8 cellular contexts compared by ENCODE assay signal in the genomic region with DNA sequence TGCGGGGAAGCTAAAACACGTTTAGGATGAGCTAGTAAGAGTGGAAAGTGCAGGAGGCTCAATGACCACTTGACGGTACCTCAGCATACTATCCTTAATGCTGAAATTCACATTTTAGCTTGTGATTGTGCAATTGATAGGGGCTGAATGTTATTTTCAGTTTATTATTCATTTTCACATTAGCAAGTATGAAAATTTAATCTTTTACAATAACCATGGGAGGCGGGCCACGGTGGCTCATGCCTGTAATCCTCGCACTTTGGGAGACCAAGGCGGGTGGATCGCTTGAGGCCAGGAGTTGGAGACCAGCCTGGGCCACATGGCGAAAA. TPM values are rescaled to one million over a fixed set of nuclear protein-coding genes. Genes with fewer than 3 reads are reported as not detected.
DNase-seq lines count a peak whose midpoint lies in the region; ATAC-seq and TF ChIP-seq lines count a peak whose summit lies in the region.

No MANE protein-coding gene starts in this region.

- H3K27me3 ChIP-seq in adrenal gland, result no peaks in the 10 kb centered on the region

- H3K9me3 Mint-ChIP-seq in activated naive CD4-positive, alpha-beta T cell treated with anti-CD3 and anti-CD28 coated beads for 36 hours, result no peaks in the 10 kb centered on the region

- peak overlapping the region in 3 of 4 donors; percentile 71 to 98 (median 93) for H3K4me3 ChIP-seq in adrenal gland
- H3K4me3 ChIP-seq in lower leg skin (ENCODE audit: low read depth, poor library complexity, severe bottlenecking), result peak overlapping the region; percentile 73
- H3K4me3 ChIP-seq in urinary bladder (ENCODE audit: low read depth, low read length), result peak overlapping the region; percentile 86

- ATAC-seq in HG02759 (IDR thresholded peaks at IDR 0.05; ENCODE audit: unreplicated experiment), result no peak

- peaks cover 2% of the 10 kb centered on the region for H3K27me3 Mint-ChIP-seq in activated naive CD4-positive, alpha-beta T cell treated with anti-CD3 and anti-CD28 coated beads for 36 hours (ENCODE audit: low read depth)

- 46 to 55% (median 52%) methylated on average over 9 of the region's 9 CpGs for WGBS in adrenal gland, 4 donors
- 41% methylated on average over 9 of the region's 9 CpGs for WGBS in lower leg skin, 2 donors
- 46% methylated on average over 9 of the region's 9 CpGs for WGBS in urinary bladder

- no peak for DNase-seq in activated naive CD4-positive, alpha-beta T cell treated with anti-CD3 and anti-CD28 coated beads for 36 hours
- DNase-seq in activated naive CD4-positive, alpha-beta T cell treated with Interleukin-2 at 50 U/mL for 16 hours, result no peak
- DNase-seq in adrenal gland, result peak in 2 of 7 donors; percentile 13 to 27
- DNase-seq in lower leg skin (ENCODE audit: low spot score in 2 of 2), result no peak
- no peak for DNase-seq in medulla oblongata (ENCODE audit: extremely low spot score)
- DNase-seq in ecto neural progenitor cell (ENCODE audit: low spot score), result no peak

- no peak for TF ChIP-seq POLR2A in adrenal gland (IDR thresholded peaks at IDR 0.05)
- no peak for TF ChIP-seq POLR2A in lower leg skin (IDR thresholded peaks at IDR 0.05)

- H3K9me3 ChIP-seq in adrenal gland (replicated peaks in 1 of 3), result no peaks in the 10 kb centered on the region

- peak overlapping the region; percentile 86 for H3K4me3 Mint-ChIP-seq in activated naive CD4-positive, alpha-beta T cell treated with anti-CD3 and anti-CD28 coated beads for 36 hours

- peak overlapping the region in 3 of 5 donors; percentile 83 to 92 (median 88) for H3K27ac ChIP-seq in adrenal gland
- no peak overlapping the region for H3K27ac ChIP-seq in urinary bladder (ENCODE audit: low read depth)

- TF ChIP-seq CTCF in adrenal gland (IDR thresholded peaks at IDR 0.05) (no peak), lower leg skin (IDR thresholded peaks at IDR 0.05) (no peak)

- H3K36me3 ChIP-seq in adrenal gland (replicated peaks in 1 of 2) (no peaks in the 10 kb centered on the region), urinary bladder (ENCODE audit: insufficient read depth) (no peaks in the 10 kb centered on the region)

- CTCF ChIA-PET in activated naive CD4-positive, alpha-beta T cell treated with anti-CD3 and anti-CD28 coated beads for 36 hours (lab: Charles Lee), result interaction anchor here (0.6 to 2.6 kb wide), 10 partner anchors 8 to 562 kb away, joined by 3 to 14 read pairs (median 5); partner anchors contain the start of gene ANLN

- no peaks in the 10 kb centered on the region for H3K4me1 Mint-ChIP-seq in activated naive CD4-positive, alpha-beta T cell treated with anti-CD3 and anti-CD28 coated beads for 36 hours (ENCODE audit: low read depth)

- intact Hi-C loops in activated naive CD4-positive, alpha-beta T cell treated with anti-CD3 and anti-CD28 coated beads for 36 hours (cut with micrococcal nuclease), result loop anchor here (1.0 to 2.0 kb wide), 4 partner anchors 22 to 303 kb away; partner anchors contain the start of genes ANLN and EEPD1
- intact Hi-C loops in adrenal gland (cut with DNase I), result no loop called here
- intact Hi-C loops in lower leg skin (cut with DNase I; ENCODE audit: low total_unique reads), result no loop called here

- H3K27ac Mint-ChIP-seq in activated naive CD4-positive, alpha-beta T cell treated with anti-CD3 and anti-CD28 coated beads for 36 hours, result no peak overlapping the region

- H3K4me1 ChIP-seq in adrenal gland (replicated peaks in 1 of 2) (no peaks in the 10 kb centered on the region), urinary bladder (ENCODE audit: insufficient read depth) (no peaks in the 10 kb centered on the region)

- no peaks in the 10 kb centered on the region for H3K36me3 Mint-ChIP-seq in activated naive CD4-positive, alpha-beta T cell treated with anti-CD3 and anti-CD28 coated beads for 36 hours (ENCODE audit: low read depth)

RNA-seq across cellular contexts. Expression of gene ANLN, which starts 22.1 kb away (rescaled TPM):
- total RNA-seq in activated naive CD4-positive, alpha-beta T cell treated with anti-CD3 and anti-CD28 coated beads for 36 hours, result 10 to 100 TPM; 62.4 to 64.8 TPM
- 1 to 10 TPM; 2.0 to 9.0 (median 2.4) TPM for total RNA-seq in adrenal gland
- 1 to 10 TPM in 1 of 3 donors, under 1 TPM in 2; 0.20 to 2.7 (median 0.24) TPM for polyA plus RNA-seq in adrenal gland
- 10 to 100 TPM in 3 of 4 donors, 1 to 10 TPM in 1; 9.4 to 17.3 (median 13.5) TPM for total RNA-seq in lower leg skin
- total RNA-seq in urinary bladder, result 66.0 TPM
- 1.4 TPM for polyA plus RNA-seq in urinary bladder
